ENCODE assay signal across 1 cellular context in genomic region chr7:30471205-30471604, GRCh38.
TF ChIP-seq lines count a peak whose summit lies in the region.

No MANE protein-coding gene starts in this region.

TF ChIP-seq in GM23338, 12 proteins besides CTCF, POLR2A, EP300 and RAD21 (continued from another document):
- no peak for TF ChIP-seq ZNF462 (CRISPR knock-in tag; IDR thresholded peaks at IDR 0.05)
